In the genomic region with DNA sequence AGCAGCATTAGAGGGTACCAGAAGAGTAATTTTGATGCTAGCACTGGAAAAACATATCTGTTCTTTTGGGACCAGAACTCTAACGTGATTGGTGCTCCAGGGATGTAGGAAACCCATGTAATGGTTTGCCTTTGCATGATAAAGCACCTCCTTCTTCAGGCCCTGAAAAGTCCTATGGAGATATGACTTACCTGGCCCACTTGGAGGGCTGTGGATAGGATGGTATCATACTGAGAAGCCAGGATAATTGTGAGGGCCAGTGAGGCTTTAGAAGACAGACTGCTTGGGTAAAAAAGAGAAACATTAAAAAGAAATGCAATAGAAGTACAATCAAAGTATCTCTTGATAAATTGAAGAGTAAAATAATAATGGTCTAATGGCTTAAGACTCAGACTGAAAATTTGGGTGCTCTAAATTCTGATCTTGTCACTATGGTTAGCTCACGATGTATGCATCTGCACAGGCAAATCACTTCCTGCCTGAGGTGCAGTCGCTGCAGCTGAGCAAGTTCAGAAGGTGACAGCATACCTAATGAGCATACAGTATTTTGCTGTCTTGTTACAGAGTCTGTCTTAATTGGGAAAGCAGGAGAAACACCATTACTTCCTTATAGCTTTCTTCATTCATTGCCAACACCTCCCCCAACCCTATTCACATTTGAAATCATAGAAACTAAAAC, we compare ENCODE assay signal across 11 cellular contexts.
DNase-seq lines count a peak whose midpoint lies in the region; ATAC-seq and TF ChIP-seq lines count a peak whose summit lies in the region.
"Had no signal": no experiment of that assay in that cellular context is flagged by ENCODE, and none has a peak within 500 bp of the region (broad histone marks: within the 10 kb centered on the region; RNA-seq: fewer than 3 reads in every experiment).

No MANE protein-coding gene starts in this region.

- no peaks in the 10 kb centered on the region for H3K9me3 ChIP-seq in suprapubic skin
- H3K9me3 ChIP-seq: testis had no signal

- DNase-seq in glomerular visceral epithelial cell (ENCODE audit: extremely low spot score) (peak; percentile 10), SW480 (ENCODE audit: low spot score) (no peak), left cardiac atrium (no peak), suprapubic skin (ENCODE audit: low spot score in 2 of 2) (no peak)
- DNase-seq: activated CD4-positive, alpha-beta T cell treated with anti-CD3 and anti-CD28 coated beads, Interleukin-2, amount 50 U/mL, for 4 hours; activated naive CD8-positive, alpha-beta T cell treated with anti-CD3 and anti-CD28 coated beads, Interleukin-2, amount 50 U/mL, for 24 hours; naive thymus-derived CD8-positive, alpha-beta T cell; testis had no signal

- intact Hi-C loops in left cardiac atrium (cut with DNase I), result no loop called here

- TF ChIP-seq EP300 in suprapubic skin (IDR thresholded peaks at IDR 0.05), result no peak

- peak; percentile 91 for ATAC-seq in GM18873 (IDR thresholded peaks at IDR 0.05; ENCODE audit: low FRiP score, unreplicated experiment)
- peak; percentile 97 for ATAC-seq in GM21528 (IDR thresholded peaks at IDR 0.05; ENCODE audit: low FRiP score, unreplicated experiment)
- peak; percentile 98 for ATAC-seq in HG03139 (IDR thresholded peaks at IDR 0.05; ENCODE audit: unreplicated experiment)
- ATAC-seq in left cardiac atrium, result no peak
- ATAC-seq: activated naive CD8-positive, alpha-beta T cell treated with anti-CD3 and anti-CD28 coated beads, Interleukin-2, amount 50 U/mL, for 24 hours; naive thymus-derived CD8-positive, alpha-beta T cell had no signal

- no peak for TF ChIP-seq POLR2A in suprapubic skin (IDR thresholded peaks at IDR 0.05)

- H3K4me1 ChIP-seq in suprapubic skin, result no peaks in the 10 kb centered on the region
- H3K4me1 ChIP-seq: testis had no signal

- H3K27me3 ChIP-seq in suprapubic skin, result no peaks in the 10 kb centered on the region
- H3K27me3 ChIP-seq: testis had no signal

- no peak overlapping the region for H3K27ac ChIP-seq in suprapubic skin
- H3K27ac ChIP-seq: testis had no signal

- no peak for TF ChIP-seq CTCF in suprapubic skin (IDR thresholded peaks at IDR 0.05)

- whole genome bisulfite sequencing in suprapubic skin, result 31% methylated on average over 3 of the region's 3 CpGs

- H3K36me3 ChIP-seq in suprapubic skin, result no peaks in the 10 kb centered on the region

- H3K4me3 ChIP-seq in suprapubic skin, result no peak overlapping the region
- H3K4me3 ChIP-seq: testis had no signal

Comparison
In these comparisons a context has a peak if more than half of its experiments do, and no peak if none do; other contexts are left out.
1. ATAC-seq: peak in GM18873 (single experiment), GM21528 (single experiment) and HG03139 (single experiment); none in left cardiac atrium (0 of 2).